8 cellular contexts compared by ENCODE assay signal in the genomic region with DNA sequence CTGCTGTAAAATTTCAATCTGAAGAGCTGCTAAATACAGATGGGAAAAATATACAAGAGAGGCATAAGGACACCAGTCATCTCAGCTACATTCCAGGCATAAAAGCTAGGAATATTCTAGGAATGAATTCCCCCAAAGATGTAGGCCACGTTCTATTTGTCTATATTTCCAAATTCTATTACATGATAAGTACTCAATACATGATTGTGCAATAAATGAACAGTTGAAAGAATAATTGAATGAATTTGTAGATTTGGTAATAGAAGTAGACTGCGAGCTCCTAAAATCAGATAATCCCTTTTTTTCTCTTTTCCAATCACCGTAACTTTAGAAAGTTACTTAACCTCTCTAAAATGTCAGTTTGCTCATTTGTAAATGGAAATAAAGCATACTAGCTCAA. TPM values are rescaled to one million over a fixed set of nuclear protein-coding genes. Genes with fewer than 3 reads are reported as not detected.
"Had no signal": no experiment of that assay in that cellular context is flagged by ENCODE, and none has a peak within 500 bp of the region (broad histone marks: within the 10 kb centered on the region; RNA-seq: fewer than 3 reads in every experiment).

No MANE protein-coding gene starts in this region.

- ATAC-seq: GM12878 had no signal

- H3K4me3 ChIP-seq: GM12878 had no signal

- FAIRE-seq: G401.6, GM12878, GM12891, GM12892, GM18507, GM19239 had no signal

- DNase-seq: GDM1, GF-D8 had no signal

RNA-seq across cellular contexts. Expression of a gene that starts 48.5 kb away (rescaled TPM):
- total RNA-seq: GM12878 had no signal
- polyA plus RNA-seq: GM12878 had no signal
